1 cellular context compared by ENCODE assay signal in the genomic region with DNA sequence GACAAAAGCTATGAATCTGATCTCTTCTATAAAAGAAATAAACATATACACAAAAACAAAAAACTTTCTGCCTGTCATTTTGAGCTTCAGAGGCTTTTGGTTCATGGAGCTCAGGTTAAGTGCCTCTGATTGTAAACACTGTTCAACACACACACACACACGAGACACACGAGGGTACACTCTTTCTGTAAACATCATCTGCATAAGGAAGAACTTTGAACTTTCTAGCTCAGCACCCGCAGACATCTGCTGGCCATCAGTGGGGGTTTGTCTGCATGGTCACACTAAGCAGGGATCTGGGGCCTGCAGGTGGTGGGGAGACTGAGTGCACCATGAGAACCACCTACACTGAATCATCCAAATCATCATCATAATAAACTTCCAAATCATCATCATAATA.
A peak's percentile ranks its signal among the peaks of the same experiment; 100 is the strongest.
TF ChIP-seq lines count a peak whose summit lies in the region.

No MANE protein-coding gene starts in this region.

TF ChIP-seq in HepG2, 621 proteins besides CTCF, POLR2A, EP300 and RAD21 (continued from another document):
- TF ChIP-seq ZNF281 (CRISPR knock-in tag; IDR thresholded peaks at IDR 0.05; ENCODE audit: borderline replicate concordance) (peak; percentile 79), EHMT2 (IDR thresholded peaks at IDR 0.05; ENCODE audit: borderline replicate concordance, low read depth, low read length) (no peak), MAX (IDR thresholded peaks at IDR 0.05) (peak; percentile 81), ATF4 (CRISPR knock-in tag; IDR thresholded peaks at IDR 0.05) (peak in 1 of 2 experiments; percentile 36; a peak in 1 of 4 replicates), NR2F6 (IDR thresholded peaks at IDR 0.05) (peak; percentile 54; the same call in 1 of the 2 replicates), NR2F6 (CRISPR knock-in tag; IDR thresholded peaks at IDR 0.05) (peak; percentile 57; the same call in 1 of the 2 replicates)
- TF ChIP-seq, protein P1, sequence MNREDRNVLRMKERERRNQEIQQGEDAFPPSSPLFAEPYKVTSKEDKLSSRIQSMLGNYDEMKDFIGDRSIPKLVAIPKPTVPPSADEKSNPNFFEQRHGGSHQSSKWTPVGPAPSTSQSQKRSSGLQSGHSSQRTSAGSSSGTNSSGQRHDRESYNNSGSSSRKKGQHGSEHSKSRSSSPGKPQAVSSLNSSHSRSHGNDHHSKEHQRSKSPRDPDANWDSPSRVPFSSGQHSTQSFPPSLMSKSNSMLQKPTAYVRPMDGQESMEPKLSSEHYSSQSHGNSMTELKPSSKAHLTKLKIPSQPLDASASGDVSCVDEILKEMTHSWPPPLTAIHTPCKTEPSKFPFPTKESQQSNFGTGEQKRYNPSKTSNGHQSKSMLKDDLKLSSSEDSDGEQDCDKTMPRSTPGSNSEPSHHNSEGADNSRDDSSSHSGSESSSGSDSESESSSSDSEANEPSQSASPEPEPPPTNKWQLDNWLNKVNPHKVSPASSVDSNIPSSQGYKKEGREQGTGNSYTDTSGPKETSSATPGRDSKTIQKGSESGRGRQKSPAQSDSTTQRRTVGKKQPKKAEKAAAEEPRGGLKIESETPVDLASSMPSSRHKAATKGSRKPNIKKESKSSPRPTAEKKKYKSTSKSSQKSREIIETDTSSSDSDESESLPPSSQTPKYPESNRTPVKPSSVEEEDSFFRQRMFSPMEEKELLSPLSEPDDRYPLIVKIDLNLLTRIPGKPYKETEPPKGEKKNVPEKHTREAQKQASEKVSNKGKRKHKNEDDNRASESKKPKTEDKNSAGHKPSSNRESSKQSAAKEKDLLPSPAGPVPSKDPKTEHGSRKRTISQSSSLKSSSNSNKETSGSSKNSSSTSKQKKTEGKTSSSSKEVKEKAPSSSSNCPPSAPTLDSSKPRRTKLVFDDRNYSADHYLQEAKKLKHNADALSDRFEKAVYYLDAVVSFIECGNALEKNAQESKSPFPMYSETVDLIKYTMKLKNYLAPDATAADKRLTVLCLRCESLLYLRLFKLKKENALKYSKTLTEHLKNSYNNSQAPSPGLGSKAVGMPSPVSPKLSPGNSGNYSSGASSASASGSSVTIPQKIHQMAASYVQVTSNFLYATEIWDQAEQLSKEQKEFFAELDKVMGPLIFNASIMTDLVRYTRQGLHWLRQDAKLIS (CRISPR knock-in tag; IDR thresholded peaks at IDR 0.05) = no peak
